11 cellular contexts compared by ENCODE assay signal in the genomic region with DNA sequence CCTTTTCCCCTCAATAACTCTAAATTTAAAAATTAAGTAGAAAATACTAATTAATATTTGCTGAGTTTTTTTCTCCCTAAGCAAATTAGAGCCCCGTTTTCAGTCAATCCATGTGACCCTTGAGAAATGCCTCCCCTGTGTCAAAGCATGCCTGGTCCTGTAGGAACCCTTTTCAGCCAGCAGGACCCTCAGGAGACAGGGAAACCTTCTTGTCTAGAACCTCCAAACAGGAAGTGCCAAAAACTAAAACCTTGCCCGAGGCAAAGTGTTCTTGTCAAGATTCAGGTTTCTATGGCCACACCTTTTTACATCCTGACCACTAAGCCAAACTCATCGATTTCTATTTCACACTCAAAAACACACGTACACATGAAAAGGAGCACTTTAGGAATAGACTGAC.
DNase-seq lines count a peak whose midpoint lies in the region; ATAC-seq, FAIRE-seq and TF ChIP-seq lines count a peak whose summit lies in the region.
"Had no signal": no experiment of that assay in that cellular context is flagged by ENCODE, and none has a peak within 500 bp of the region (broad histone marks: within the 10 kb centered on the region; RNA-seq: fewer than 3 reads in every experiment).

No MANE protein-coding gene starts in this region.

- no peaks in the 10 kb centered on the region for H3K27me3 ChIP-seq in MM.1S (replicated peaks; ENCODE audit: insufficient read depth, low read length)
- H3K27me3 ChIP-seq in GM12878 (replicated peaks in 1 of 2; ENCODE audit: control insufficient read depth in 2 of 2, insufficient read depth in 2 of 2, low read length in 1 of 2) = no peaks in the 10 kb centered on the region
- no peaks in the 10 kb centered on the region for H3K27me3 ChIP-seq in neural progenitor cell
- H3K27me3 ChIP-seq: BLaER1, ovary had no signal

- in situ Hi-C loops in GM12878 (cut with MboI) = loop anchor here (5.0 to 25.0 kb wide), 3 partner anchors 100 to 1070 kb away; partner anchors contain the start of genes HOXA10, HOXA3, HOXA7 and HOXA9

- H3K4me3 ChIP-seq in MM.1S (ENCODE audit: low read length) (no peak overlapping the region), GM12878 (no peak overlapping the region), neural progenitor cell (no peak overlapping the region)
- H3K4me3 ChIP-seq: BLaER1, ovary had no signal

- no TSS peak for BruUV-seq in GM12878 (replicated peaks; lab: Mats Ljungman, UMichigan)

- no peak for TF ChIP-seq POLR2A in GM12878 (IDR thresholded peaks at IDR 0.05; ENCODE audit: low read depth, low read length)

- no peaks in the 10 kb centered on the region for H3K9me2 ChIP-seq in MM.1S (replicated peaks; ENCODE audit: insufficient read depth, low read length)

- no peaks in the 10 kb centered on the region for H3K36me3 Mint-ChIP-seq in neural progenitor cell

- H3K9ac ChIP-seq in MM.1S (ENCODE audit: low read length) (no peak overlapping the region), GM12878 (ENCODE audit: control insufficient read depth, insufficient read depth, low read length) (no peak overlapping the region), neural progenitor cell (no peak overlapping the region)
- H3K9ac ChIP-seq: BLaER1 had no signal

- H3K27me3 Mint-ChIP-seq in neural progenitor cell (ENCODE audit: insufficient read depth, low read depth) = peaks cover 11% of the 10 kb centered on the region

- no peaks in the 10 kb centered on the region for H3K36me3 ChIP-seq in MM.1S (replicated peaks; ENCODE audit: insufficient read depth, low read length)
- no peaks in the 10 kb centered on the region for H3K36me3 ChIP-seq in GM12878 (ENCODE audit: control insufficient read depth in 2 of 2, insufficient read depth in 2 of 2, low read length in 1 of 2)
- H3K36me3 ChIP-seq in neural progenitor cell = no peaks in the 10 kb centered on the region
- H3K36me3 ChIP-seq: BLaER1, ovary had no signal

- H2AFZ ChIP-seq in MM.1S (ENCODE audit: low read length) = no peak overlapping the region
- no peak overlapping the region for H2AFZ ChIP-seq in GM12878 (ENCODE audit: control insufficient read depth, low read depth, low read length)
- no peak overlapping the region for H2AFZ ChIP-seq in neural progenitor cell (replicated peaks)

- no peak overlapping the region for H3K4me3 Mint-ChIP-seq in neural progenitor cell

- no peak overlapping the region for H3K27ac ChIP-seq in MM.1S (ENCODE audit: low read length)
- H3K27ac ChIP-seq in GM12878 (ENCODE audit: control insufficient read depth, insufficient read depth) = no peak overlapping the region
- H3K27ac ChIP-seq in neural progenitor cell = no peak overlapping the region
- H3K27ac ChIP-seq: BLaER1, ovary had no signal

- FAIRE-seq in GM12878 (lab: Jason Lieb, UNC) = no peak

- peaks cover 30% of the 10 kb centered on the region for H3K4me1 Mint-ChIP-seq in neural progenitor cell

- H3K4me1 ChIP-seq in MM.1S (ENCODE audit: low read length) (peaks cover 6% of the 10 kb centered on the region; the same call in 1 of the 2 replicates), GM12878 (ENCODE audit: control insufficient read depth, insufficient read depth, low read length) (no peaks in the 10 kb centered on the region; the same call in 1 of the 2 replicates), neural progenitor cell (peaks cover 9% of the 10 kb centered on the region)

- RAD21 ChIA-PET in GM12878 (lab: Charles Lee; ENCODE audit: unreplicated experiment) = interaction anchor here (0.7 to 6.6 kb wide), 18 partner anchors 9 to 576 kb away, joined by 3 to 117 read pairs (median 4); partner anchors contain the start of genes HNRNPA2B1 and NFE2L3

- H3F3A ChIP-seq in MM.1S (ENCODE audit: insufficient read depth, low read length) (0 out of 2 replicates have a peak, but pooled peaks cover 2% of the 10 kb centered on the region), neural progenitor cell (ENCODE audit: low read depth) (peaks cover 5% of the 10 kb centered on the region)

- H4K20me1 ChIP-seq in MM.1S (ENCODE audit: insufficient read depth, low read length) (no peaks in the 10 kb centered on the region), GM12878 (ENCODE audit: control insufficient read depth, insufficient read depth) (no peaks in the 10 kb centered on the region), neural progenitor cell (ENCODE audit: low read depth) (no peaks in the 10 kb centered on the region)
- H4K20me1 ChIP-seq: BLaER1 had no signal

- H3K4me2 ChIP-seq in MM.1S (ENCODE audit: low read depth, low read length) (no peak overlapping the region), GM12878 (ENCODE audit: control insufficient read depth, insufficient read depth) (no peak overlapping the region), neural progenitor cell (no peak overlapping the region)
- H3K4me2 ChIP-seq: BLaER1 had no signal

- CTCF ChIA-PET in GM12878 (lab: Yijun Ruan, JAX) = interaction anchor here (0.7 to 8.9 kb wide), 39 partner anchors 9 to 576 kb away, joined by 3 to 203 read pairs (median 9); partner anchors contain the start of genes CBX3, HNRNPA2B1, NFE2L3 and SNX10

- TF ChIP-seq CTCF in MM.1S (IDR thresholded peaks at IDR 0.05; ENCODE audit: low read length) (no peak), GM12878 (IDR thresholded peaks at IDR 0.05 in 2 of 3, conservative IDR thresholded peaks at IDR 0.05 in 1 of 3; ENCODE audit: control insufficient read depth in 2 of 3, extremely low read depth in 1 of 3, insufficient read depth in 1 of 3, low read depth in 3 of 3, low read length in 3 of 3) (peak in 1 of 3 experiments; percentile 17; a peak in 1 of 6 replicates), neural progenitor cell (IDR thresholded peaks at IDR 0.05) (peak; percentile 41)

- no peak for TF ChIP-seq EP300 in GM12878 (IDR thresholded peaks at IDR 0.05; ENCODE audit: borderline replicate concordance in 1 of 2, control insufficient read depth in 1 of 2, low read depth in 2 of 2, low read length in 2 of 2)

- no peak overlapping the region for H3K27ac Mint-ChIP-seq in neural progenitor cell

- 59% methylated on average over 4 of the region's 4 CpGs for WGBS in GM12878 (ENCODE audit: insufficient coverage, insufficient replicate concordance, low lambda C conversion rate, missing lambda C conversion rate)

- no peak for TF ChIP-seq RAD21 in GM12878 (IDR thresholded peaks at IDR 0.05; ENCODE audit: insufficient read depth, low read depth, low read length)

- no peaks in the 10 kb centered on the region for H3K9me3 ChIP-seq in MM.1S (replicated peaks; ENCODE audit: insufficient read depth, low read length)
- H3K9me3 ChIP-seq in GM12878 (replicated peaks; ENCODE audit: control insufficient read depth, insufficient read depth, low read length) = peaks cover 2% of the 10 kb centered on the region; the same call in 2 of the 3 replicates
- H3K9me3 ChIP-seq in neural progenitor cell (ENCODE audit: low read depth) = no peaks in the 10 kb centered on the region
- H3K9me3 ChIP-seq: ovary had no signal

- no peaks in the 10 kb centered on the region for H3K9me3 Mint-ChIP-seq in neural progenitor cell

- POLR2A ChIA-PET in GM12878 (lab: Charles Lee) = interaction anchor here (1.0 to 1.4 kb wide), 4 partner anchors 9 to 273 kb away, joined by 3 to 5 read pairs (median 4); partner anchors contain the start of gene SNX10

- DNase-seq in activated CD4-positive, alpha-beta T cell treated with anti-CD3 and anti-CD28 coated beads for 48 hours = peak; percentile 15
- DNase-seq in activated CD4-positive, alpha-beta T cell treated with anti-CD3 and anti-CD28 coated beads, Interleukin-2, amount 50 U/mL, for 1 hour = no peak
- peak; percentile 27 for DNase-seq in MM.1S
- DNase-seq in GM12878 (ENCODE audit: low read depth, low spot score) = no peak
- DNase-seq in neural progenitor cell (ENCODE audit: low spot score) = peak; percentile 38
- no peak for DNase-seq in HUDEP-2 (lab: John Stamatoyannopoulos, UW; ENCODE audit: unreplicated experiment in 76 of 76)
- no peak for DNase-seq in HT-29 (ENCODE audit: low spot score)
- DNase-seq: NCI-H1105 treated with DMSO at 0.1 percent for 48 hours, ovary had no signal

- no peaks in the 10 kb centered on the region for H3K79me2 ChIP-seq in MM.1S (ENCODE audit: low read length)
- no peaks in the 10 kb centered on the region for H3K79me2 ChIP-seq in GM12878 (ENCODE audit: control insufficient read depth, insufficient read depth, low read length)
- no peaks in the 10 kb centered on the region for H3K79me2 ChIP-seq in neural progenitor cell (ENCODE audit: low read depth)

- intact Hi-C loops in GM12878 (cut with micrococcal nuclease; ENCODE audit: unreplicated experiment) = loop anchor here (1.0 to 2.0 kb wide), 3 partner anchors 109 to 273 kb away; partner anchors contain the start of genes CBX3 and HNRNPA2B1

- peak; percentile 55 for ATAC-seq in GM12878
- no peak for ATAC-seq in GM18502 (IDR thresholded peaks at IDR 0.05; ENCODE audit: poor library complexity, unreplicated experiment)

- SMC1A ChIA-PET in GM12878 (lab: Charles Lee; ENCODE audit: uncharacterized antibody, unreplicated experiment) = interaction anchor here (0.7 to 9.2 kb wide), 24 partner anchors 10 to 277 kb away, joined by 3 to 163 read pairs (median 8); partner anchors contain the start of genes CBX3, HNRNPA2B1 and SNX10

TF ChIP-seq in GM12878, 131 proteins besides CTCF, POLR2A, EP300 and RAD21:
- TF ChIP-seq RBBP5 (conservative IDR thresholded peaks at IDR 0.05) (no peak), SIX5 (IDR thresholded peaks at IDR 0.05; ENCODE audit: low read depth, low read length, severe bottlenecking) (no peak), SPI1 (IDR thresholded peaks at IDR 0.05; ENCODE audit: borderline replicate concordance, insufficient read depth, low read depth, low read length) (peak; percentile 15; the same call in 1 of the 2 replicates)

Comparison
In these comparisons a context has a peak if more than half of its experiments do, and no peak if none do; other contexts are left out.
1. DNase-seq: peak in activated CD4-positive, alpha-beta T cell treated with anti-CD3 and anti-CD28 coated beads for 48 hours (single experiment), MM.1S (single experiment) and neural progenitor cell (single experiment); none in activated CD4-positive, alpha-beta T cell treated with anti-CD3 and anti-CD28 coated beads, Interleukin-2, amount 50 U/mL, for 1 hour (single experiment), GM12878 (single experiment), HUDEP-2 (0 of 76) and HT-29 (single experiment).